In the genomic region with DNA sequence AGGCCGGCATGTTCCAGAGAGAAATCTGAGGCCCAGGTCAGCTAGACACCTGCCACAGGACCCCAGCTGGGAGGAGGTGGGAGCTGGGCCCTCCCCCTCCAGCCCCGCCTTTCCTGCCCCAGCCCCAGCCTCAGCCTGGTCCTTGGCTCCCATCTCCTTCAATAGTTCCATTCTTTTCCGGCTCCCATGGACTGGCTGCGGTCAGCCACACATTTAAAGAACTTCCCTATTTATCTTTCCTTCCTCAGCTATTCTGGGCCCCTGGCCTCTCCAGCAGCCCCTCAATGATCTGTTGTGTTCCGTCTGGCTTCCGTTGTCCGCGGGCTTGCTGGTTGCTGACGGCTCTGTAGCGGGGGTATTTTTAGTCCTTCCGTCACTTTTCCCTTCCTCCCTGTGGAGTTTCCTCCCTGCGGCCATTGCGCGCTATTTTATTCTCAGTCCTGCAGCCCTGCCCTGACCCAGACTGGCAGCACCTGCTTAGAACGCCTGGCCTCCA, we compare ENCODE assay signal across 10 cellular contexts.
A peak's percentile ranks its signal among the peaks of the same experiment; 100 is the strongest.
DNase-seq lines count a peak whose midpoint lies in the region; FAIRE-seq and TF ChIP-seq lines count a peak whose summit lies in the region.
"Had no signal": no experiment of that assay in that cellular context is flagged by ENCODE, and none has a peak within 500 bp of the region (broad histone marks: within the 10 kb centered on the region; RNA-seq: fewer than 3 reads in every experiment).

No MANE protein-coding gene starts in this region.

- no peak for TF ChIP-seq CTCF in chondrocyte (IDR thresholded peaks at IDR 0.05)
- no peak for TF ChIP-seq CTCF in suprapubic skin (IDR thresholded peaks at IDR 0.05)

- no peak overlapping the region for H3K27ac ChIP-seq in suprapubic skin

- H3K9me3 ChIP-seq in suprapubic skin = no peaks in the 10 kb centered on the region

- no peaks in the 10 kb centered on the region for H3K9me3 Mint-ChIP-seq in chondrocyte (ENCODE audit: low read depth)

- H3K36me3 ChIP-seq in suprapubic skin = peaks cover 8% of the 10 kb centered on the region

- peak overlapping the region; percentile 97 for H3K27ac Mint-ChIP-seq in chondrocyte (ENCODE audit: unreplicated experiment)

- no peaks in the 10 kb centered on the region for H3K27me3 Mint-ChIP-seq in chondrocyte (ENCODE audit: low read depth)

- TF ChIP-seq POLR2A in suprapubic skin (IDR thresholded peaks at IDR 0.05) = no peak

- H3K4me1 Mint-ChIP-seq in chondrocyte (ENCODE audit: low read depth) = peaks cover 28% of the 10 kb centered on the region

- peak; percentile 49 to 78 for DNase-seq in NCI-H524 (lab: John Stamatoyannopoulos, UW)
- DNase-seq in NCI-H524 treated with DMSO at 0.1 percent for 48 hours (lab: John Stamatoyannopoulos, UW) = no peak
- DNase-seq in chondrocyte (ENCODE audit: low spot score) = no peak
- peak; percentile 44 for DNase-seq in left kidney (ENCODE audit: low read depth, low spot score)
- DNase-seq in suprapubic skin (ENCODE audit: low spot score in 2 of 2) = peak; percentile 64 to 77
- DNase-seq in urothelium cell line (ENCODE audit: low spot score) = no peak
- no peak for DNase-seq in HUDEP-2 (lab: John Stamatoyannopoulos, UW; ENCODE audit: unreplicated experiment in 76 of 76)
- DNase-seq in NCI-H1417 (lab: John Stamatoyannopoulos, UW) = no peak
- DNase-seq: 8988T, NCI-H1092 had no signal

- WGBS in suprapubic skin = 74% methylated on average over 15 of the region's 15 CpGs

- peak overlapping the region; percentile 45 for H3K4me3 Mint-ChIP-seq in chondrocyte (ENCODE audit: unreplicated experiment)

- FAIRE-seq in urothelium cell line (lab: Jason Lieb, UNC) = no peak

- H3K4me3 ChIP-seq in suprapubic skin = no peak overlapping the region

- peaks cover 10% of the 10 kb centered on the region for H3K4me1 ChIP-seq in suprapubic skin

- peaks cover 25% of the 10 kb centered on the region for H3K36me3 Mint-ChIP-seq in chondrocyte (ENCODE audit: low read depth)

- H3K27me3 ChIP-seq in suprapubic skin = no peaks in the 10 kb centered on the region

- no peak for TF ChIP-seq EP300 in suprapubic skin (IDR thresholded peaks at IDR 0.05)

Comparison
In these comparisons a context has a peak if more than half of its experiments do, and no peak if none do; other contexts are left out.
1. DNase-seq: peak in NCI-H524 (2 of 2), left kidney (single experiment) and suprapubic skin (2 of 2); none in NCI-H524 treated with DMSO at 0.1 percent for 48 hours (single experiment), chondrocyte (single experiment), urothelium cell line (single experiment), HUDEP-2 (0 of 76) and NCI-H1417 (0 of 3).